ENCODE assay signal across 20 cellular contexts in genomic region chr18:7876354-7876753, GRCh38.
A peak's percentile ranks its signal among the peaks of the same experiment; 100 is the strongest.
DNase-seq lines count a peak whose midpoint lies in the region; ATAC-seq and TF ChIP-seq lines count a peak whose summit lies in the region.
"Had no signal": no experiment of that assay in that cellular context is flagged by ENCODE, and none has a peak within 500 bp of the region (broad histone marks: within the 10 kb centered on the region; RNA-seq: fewer than 3 reads in every experiment).

No MANE protein-coding gene starts in this region.

- H3K4me1 ChIP-seq in mammary epithelial cell (ENCODE audit: insufficient read depth, low read length) (peaks cover 20% of the 10 kb centered on the region), breast epithelium (no peaks in the 10 kb centered on the region), foreskin keratinocyte (peaks cover 6% of the 10 kb centered on the region)

- no peak overlapping the region for H3K27ac ChIP-seq in mammary epithelial cell (ENCODE audit: insufficient read depth, low read depth, low read length)
- no peak overlapping the region for H3K27ac ChIP-seq in breast epithelium
- no peak overlapping the region for H3K27ac ChIP-seq in foreskin keratinocyte
- H3K27ac ChIP-seq: HL-60 had no signal

- TF ChIP-seq CTCF in mammary epithelial cell (conservative IDR thresholded peaks at IDR 0.05 in 1 of 2, IDR thresholded peaks at IDR 0.05 in 1 of 2; ENCODE audit: extremely low read depth in 1 of 2, insufficient read depth in 1 of 2, low read depth in 1 of 2, low read length in 2 of 2): no peak
- TF ChIP-seq CTCF in breast epithelium (IDR thresholded peaks at IDR 0.05): no peak
- TF ChIP-seq CTCF in foreskin keratinocyte (conservative IDR thresholded peaks at IDR 0.05): no peak

- H3K36me3 ChIP-seq in mammary epithelial cell (ENCODE audit: insufficient read depth, low read length) (no peaks in the 10 kb centered on the region), breast epithelium (no peaks in the 10 kb centered on the region)

- no peak overlapping the region for H3K4me2 ChIP-seq in mammary epithelial cell (ENCODE audit: insufficient read depth, low read depth, low read length)
- H3K4me2 ChIP-seq: SK-N-SH had no signal

- in situ Hi-C loops in mammary epithelial cell (cut with MboI; ENCODE audit: low sequenced_read_pairs in 2 of 2): no loop called here

- H3K79me2 ChIP-seq in mammary epithelial cell (ENCODE audit: insufficient read depth, low read length): peaks cover under 1% of the 10 kb centered on the region

- dilution Hi-C loops in mammary epithelial cell (cut with HindIII; ENCODE audit: low sequenced_read_pairs): no loop called here

- no peak overlapping the region for H3K9ac ChIP-seq in mammary epithelial cell (ENCODE audit: insufficient read depth, low read length)
- H3K9ac ChIP-seq: SK-N-SH had no signal

- ATAC-seq in foreskin keratinocyte: peak; percentile 28

- no peaks in the 10 kb centered on the region for H3K27me3 ChIP-seq in mammary epithelial cell (ENCODE audit: insufficient read depth, low read length)
- H3K27me3 ChIP-seq in breast epithelium: no peaks in the 10 kb centered on the region
- H3K27me3 ChIP-seq in foreskin keratinocyte: no peaks in the 10 kb centered on the region

- H2AFZ ChIP-seq in mammary epithelial cell (ENCODE audit: low read depth, low read length): no peak overlapping the region

- no peaks in the 10 kb centered on the region for H4K20me1 ChIP-seq in mammary epithelial cell (ENCODE audit: insufficient read depth, low read length)

- 83% methylated on average over 1 of the region's 1 CpG for WGBS in mammary epithelial cell (ENCODE audit: low coverage, missing lambda C conversion rate)

- H3K9me3 ChIP-seq in mammary epithelial cell (replicated peaks; ENCODE audit: insufficient read depth, low read length): no peaks in the 10 kb centered on the region
- no peaks in the 10 kb centered on the region for H3K9me3 ChIP-seq in breast epithelium
- H3K9me3 ChIP-seq: SK-N-SH had no signal

- no peak for TF ChIP-seq POLR2A in breast epithelium (IDR thresholded peaks at IDR 0.05)

- BruUV-seq in mammary epithelial cell (replicated peaks; lab: Mats Ljungman, UMichigan): no TSS peak

- H3K4me3 ChIP-seq in mammary epithelial cell (replicated peaks in 1 of 3; ENCODE audit: insufficient read depth in 1 of 3, low read depth in 2 of 3, low read length in 3 of 3) (no peak overlapping the region), breast epithelium (no peak overlapping the region)

- DNase-seq in mammary epithelial cell (peak; percentile 27), breast epithelium (ENCODE audit: low spot score in 2 of 2) (no peak), DMS53 treated with DMSO at 0.1 percent for 48 hours (lab: John Stamatoyannopoulos, UW; ENCODE audit: unreplicated experiment) (peak; percentile 38), foreskin keratinocyte (no peak), renal cortical epithelial cell (ENCODE audit: low read depth) (peak; percentile 58), HCEC 1CT (no peak)
- no peak for DNase-seq in stimulated activated CD4-positive, alpha-beta T cell treated with anti-CD3 and anti-CD28 coated beads, Interleukin-4, amount 100 ng/mL, for 1 hour
- DNase-seq: C1 segment of cervical spinal cord; DMS 273 treated with DMSO at 0.1 percent for 48 hours; GDM1; H7; IMR-90; NCI-H1417; NCI-H187; NCI-H446 treated with DMSO at 0.1 percent for 48 hours; NCI-H69; NK-92 treated with Interleukin-12 subunit alpha and Interleukin-12 subunit beta, amount 100 ng/mL, for 24 hours; SHP77; SK-N-SH had no signal

- intact Hi-C loops in mammary epithelial cell (cut with micrococcal nuclease) (no loop called here), breast epithelium (cut with DNase I; ENCODE audit: low total_unique reads) (no loop called here)

- CTCF ChIA-PET in mammary epithelial cell (lab: Charles Lee; ENCODE audit: low non-redundant PET): no interaction called here

Comparison
In these comparisons a context has a peak if more than half of its experiments do, and no peak if none do; other contexts are left out.
1. DNase-seq: peak in mammary epithelial cell (single experiment), DMS53 treated with DMSO at 0.1 percent for 48 hours (single experiment) and renal cortical epithelial cell (single experiment); none in breast epithelium (0 of 2), foreskin keratinocyte (0 of 2), stimulated activated CD4-positive, alpha-beta T cell treated with anti-CD3 and anti-CD28 coated beads, Interleukin-4, amount 100 ng/mL, for 1 hour (single experiment) and HCEC 1CT (single experiment).